24 cellular contexts compared by ENCODE assay signal in the genomic region with DNA sequence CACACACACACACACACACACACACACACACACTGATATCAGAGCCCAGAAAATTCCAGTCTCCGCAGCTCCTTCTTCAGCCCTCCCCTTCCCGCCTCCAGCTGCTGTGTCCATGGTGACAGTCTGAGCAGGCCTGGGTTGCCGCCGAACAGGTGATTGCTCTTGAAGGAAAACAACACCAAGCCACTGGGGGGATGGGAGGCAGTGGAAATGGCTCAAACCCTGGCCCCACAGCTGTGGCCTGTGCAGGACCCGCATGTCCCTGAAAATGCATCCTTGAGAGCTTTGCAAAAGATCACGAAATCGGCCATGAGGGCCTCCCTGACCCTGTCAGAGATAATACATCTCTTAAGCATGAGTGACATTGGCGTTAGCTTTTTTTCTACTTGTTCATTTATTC.
"Had no signal": no experiment of that assay in that cellular context is flagged by ENCODE, and none has a peak within 500 bp of the region (broad histone marks: within the 10 kb centered on the region; RNA-seq: fewer than 3 reads in every experiment).

No MANE protein-coding gene starts in this region.

- ATAC-seq: activated CD4-positive, alpha-beta T cell treated with anti-CD3 and anti-CD28 coated beads for 36 hours; activated naive CD4-positive, alpha-beta T cell treated with anti-CD3 and anti-CD28 coated beads, Interleukin-2, amount 50 U/mL, for 72 hours; activated T-helper 17 cell treated with anti-CD3 and anti-CD28 coated beads, Interleukin-2, amount 50 U/mL, for 72 hours; left lung; naive thymus-derived CD8-positive, alpha-beta T cell; stimulated activated naive B cell treated with anti-CD40 and anti-IgM and Interleukin-4, amounts not matched to agents 10 μg/mL and 1 μg/mL and 100 μg/mL, for 72 hours had no signal

- H3K27ac ChIP-seq: left lung, neutrophil, ovary, sigmoid colon, transverse colon, vagina had no signal

- H3K9me3 ChIP-seq: ovary, transverse colon, vagina had no signal

- H3K27me3 ChIP-seq: neutrophil, ovary, sigmoid colon, transverse colon, vagina had no signal

- DNase-seq: activated B cell treated with CpG ODN at 0.5 μM for 24 hours; activated CD4-positive, alpha-beta T cell treated with anti-CD3 and anti-CD28 coated beads for 36 hours; activated CD4-positive, alpha-beta T cell treated with anti-CD3 and anti-CD28 coated beads, Interleukin-2, amount 50 U/mL, for 4 hours; activated CD8-positive, alpha-beta memory T cell treated with anti-CD3 and anti-CD28 coated beads for 24 hours; activated CD8-positive, alpha-beta memory T cell treated with anti-CD3 and anti-CD28 coated beads, Interleukin-2, amount 50 U/mL, for 4 hours; activated T-cell treated with anti-CD3 and anti-CD28 coated beads, Interleukin-2, amount 50 U/mL, for 24 hours; central memory CD4-positive, alpha-beta T cell; dermis blood vessel endothelial cell; effector CD8-positive, alpha-beta T cell; foreskin melanocyte; immature natural killer cell; left lung; naive thymus-derived CD8-positive, alpha-beta T cell; ovary; sigmoid colon; stimulated activated CD4-positive, alpha-beta T cell treated with anti-CD3 and anti-CD28 coated beads, Interleukin-15, amount 100 ng/mL, for 24 hours; stimulated activated naive B cell treated with anti-CD40 and anti-IgM and Interleukin-4, amounts not matched to agents 10 μg/mL and 1 μg/mL and 100 μg/mL, for 72 hours; transverse colon had no signal

- H3K4me3 ChIP-seq: left lung, lung, ovary, sigmoid colon, smooth muscle cell, transverse colon, vagina had no signal

- H3K36me3 ChIP-seq: left lung, neutrophil, ovary, sigmoid colon, transverse colon, vagina had no signal

- H3K4me2 ChIP-seq: smooth muscle cell had no signal
